ENCODE assay signal across 8 cellular contexts in the genomic region with DNA sequence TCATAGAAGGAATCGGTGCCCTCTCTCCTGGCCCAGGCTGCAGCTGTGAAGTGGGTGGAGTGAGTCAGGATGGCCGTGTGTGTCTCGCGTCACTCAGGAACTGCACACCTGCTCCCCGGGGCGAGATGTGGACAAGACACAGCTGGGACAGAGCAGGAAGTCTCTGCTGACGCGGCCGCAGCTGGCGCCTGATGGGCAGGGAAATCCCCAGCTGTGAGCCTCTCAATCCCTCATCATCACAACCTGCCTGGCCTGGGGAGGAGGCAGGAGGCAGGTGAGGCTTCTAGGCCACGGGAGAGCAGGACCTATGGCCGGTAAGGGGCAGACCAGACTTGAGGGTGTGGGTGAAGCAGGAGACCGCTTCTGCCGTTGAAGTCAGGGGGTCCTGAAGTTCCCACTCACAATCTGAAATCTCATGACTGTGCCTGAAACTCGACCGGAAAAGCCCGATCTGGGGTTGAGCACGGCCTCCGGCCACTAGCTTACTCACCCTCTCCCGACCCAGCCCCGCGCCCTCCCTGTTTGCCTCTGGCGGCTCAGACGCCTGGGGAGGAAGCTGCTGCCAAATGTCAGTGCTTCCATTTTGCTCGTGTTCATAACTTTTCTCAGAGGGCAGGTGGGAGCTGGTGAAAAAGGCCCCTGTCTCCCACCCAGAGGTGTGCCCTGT. TPM values are rescaled to one million over a fixed set of nuclear protein-coding genes. Genes with fewer than 3 reads are reported as not detected.
A peak's percentile ranks its signal among the peaks of the same experiment; 100 is the strongest.
DNase-seq lines count a peak whose midpoint lies in the region; ATAC-seq, FAIRE-seq and TF ChIP-seq lines count a peak whose summit lies in the region.

No MANE protein-coding gene starts in this region.

- 75% methylated on average over 25 of the region's 25 CpGs for WGBS in smooth muscle cell (ENCODE audit: low lambda C conversion rate)

- peak overlapping the region; percentile 33 for H3K27ac ChIP-seq in duodenal mucosa (ENCODE audit: low read depth, low read length)
- peak overlapping the region; percentile 66 for H3K27ac ChIP-seq in smooth muscle cell (ENCODE audit: low read depth)

- peaks cover 11% of the 10 kb centered on the region for H3K4me1 Mint-ChIP-seq in T-helper 2 cell treated with Interferon-gamma antibody and Interleukin-4, amounts not matched to agents 5 μg/mL and 100 μg/mL, for 36 hours (ENCODE audit: low read depth)

- no peaks in the 10 kb centered on the region for H3K9me3 Mint-ChIP-seq in T-helper 2 cell treated with Interferon-gamma antibody and Interleukin-4, amounts not matched to agents 5 μg/mL and 100 μg/mL, for 36 hours

- no peaks in the 10 kb centered on the region for H3K79me2 ChIP-seq in smooth muscle cell (ENCODE audit: low read depth)

- H3K9me3 ChIP-seq in duodenal mucosa (ENCODE audit: control insufficient read depth in 1 of 2, low read length in 2 of 2) (no peaks in the 10 kb centered on the region), smooth muscle cell (replicated peaks; ENCODE audit: low read depth) (no peaks in the 10 kb centered on the region)

- H3K4me2 ChIP-seq in smooth muscle cell: no peak overlapping the region

- H3K4me1 ChIP-seq in duodenal mucosa (ENCODE audit: control insufficient read depth in 1 of 2, insufficient read depth in 2 of 2, low read length in 2 of 2): peaks cover 23 to 31% of the 10 kb centered on the region in 2 donors
- no peaks in the 10 kb centered on the region for H3K4me1 ChIP-seq in smooth muscle cell (ENCODE audit: low read depth)

- no peak overlapping the region for H3K4me3 Mint-ChIP-seq in T-helper 2 cell treated with Interferon-gamma antibody and Interleukin-4, amounts not matched to agents 5 μg/mL and 100 μg/mL, for 36 hours

- H3K4me3 ChIP-seq in duodenal mucosa (ENCODE audit: low read depth in 1 of 2, low read length in 2 of 2): peak overlapping the region in 1 of 2 donors; percentile 36
- H3K4me3 ChIP-seq in smooth muscle cell: no peak overlapping the region

- peak; percentile 72 for ATAC-seq in HG03097 (IDR thresholded peaks at IDR 0.05; ENCODE audit: low FRiP score, unreplicated experiment)

- no peaks in the 10 kb centered on the region for H3K36me3 Mint-ChIP-seq in T-helper 2 cell treated with Interferon-gamma antibody and Interleukin-4, amounts not matched to agents 5 μg/mL and 100 μg/mL, for 36 hours (ENCODE audit: low read depth)

- H3K9ac ChIP-seq in duodenal mucosa (ENCODE audit: low read depth in 1 of 2, low read length in 2 of 2) (peak overlapping the region in 1 of 2 donors; percentile 38), smooth muscle cell (ENCODE audit: low read depth) (peak overlapping the region; percentile 18)

- H4K20me1 ChIP-seq in smooth muscle cell (ENCODE audit: low read depth): no peaks in the 10 kb centered on the region

- H3K36me3 ChIP-seq in duodenal mucosa (ENCODE audit: control insufficient read depth in 1 of 2, insufficient read depth in 2 of 2, low read length in 2 of 2) (no peaks in the 10 kb centered on the region), smooth muscle cell (ENCODE audit: low read depth) (no peaks in the 10 kb centered on the region)

- H3K27ac Mint-ChIP-seq in T-helper 2 cell treated with Interferon-gamma antibody and Interleukin-4, amounts not matched to agents 5 μg/mL and 100 μg/mL, for 36 hours: peak overlapping the region; percentile 76

- peak; percentile 48 for DNase-seq in stimulated activated naive CD4-positive, alpha-beta T cell treated with Interleukin-2 at 50 U/mL for 16 hours (lab: John Stamatoyannopoulos, UW)
- DNase-seq in stimulated activated naive CD4-positive, alpha-beta T cell (lab: John Stamatoyannopoulos, UW): no peak
- peak; percentile 59 for DNase-seq in T-helper 2 cell treated with Interferon-gamma antibody and Interleukin-4, amounts not matched to agents 5 μg/mL and 100 μg/mL, for 36 hours (ENCODE audit: low spot score)
- no peak for DNase-seq in smooth muscle cell (lab: John Stamatoyannopoulos, UW; ENCODE audit: unreplicated experiment)
- no peak for DNase-seq in frontal cortex (ENCODE audit: low spot score in 2 of 2)
- no peak for DNase-seq in effector CD8-positive, alpha-beta T cell (lab: John Stamatoyannopoulos, UW)

- no peak for FAIRE-seq in frontal cortex (lab: Jason Lieb, UNC)

- H3K27me3 ChIP-seq in duodenal mucosa (ENCODE audit: control insufficient read depth in 1 of 2, insufficient read depth in 2 of 2, low read length in 2 of 2) (no peaks in the 10 kb centered on the region), smooth muscle cell (ENCODE audit: low read depth) (no peaks in the 10 kb centered on the region)

- H2AFZ ChIP-seq in smooth muscle cell (ENCODE audit: low read depth): no peak overlapping the region

- no peaks in the 10 kb centered on the region for H3K27me3 Mint-ChIP-seq in T-helper 2 cell treated with Interferon-gamma antibody and Interleukin-4, amounts not matched to agents 5 μg/mL and 100 μg/mL, for 36 hours (ENCODE audit: low read depth)

- no peak for TF ChIP-seq CTCF in smooth muscle cell (IDR thresholded peaks at IDR 0.05; ENCODE audit: borderline replicate concordance, insufficient read depth, poor library complexity, severe bottlenecking)

- H3F3A ChIP-seq in smooth muscle cell (ENCODE audit: low read depth): no peaks in the 10 kb centered on the region

RNA-seq across cellular contexts. Expression of a gene that starts 1.1 kb away (rescaled TPM):
- 2.3 and 6.4 TPM in 2 replicates for total RNA-seq in smooth muscle cell
- 0.53 and 2.7 TPM in 2 replicates for polyA plus RNA-seq in smooth muscle cell
- 0.82 TPM for total RNA-seq in frontal cortex

RNA-seq across cellular contexts. Expression of a gene that starts 50.5 kb away (rescaled TPM):
- total RNA-seq in smooth muscle cell: 0.99 and 2.2 TPM in 2 replicates
- 0.90 and 2.8 TPM in 2 replicates for polyA plus RNA-seq in smooth muscle cell
- total RNA-seq in frontal cortex: 4.5 TPM

Comparison
In these comparisons a context has a peak if more than half of its experiments do, and no peak if none do; other contexts are left out.
1. DNase-seq: peak in stimulated activated naive CD4-positive, alpha-beta T cell treated with Interleukin-2 at 50 U/mL for 16 hours (single experiment) and T-helper 2 cell treated with Interferon-gamma antibody and Interleukin-4, amounts not matched to agents 5 μg/mL and 100 μg/mL, for 36 hours (single experiment); none in stimulated activated naive CD4-positive, alpha-beta T cell (0 of 6), smooth muscle cell (single experiment), frontal cortex (0 of 2) and effector CD8-positive, alpha-beta T cell (single experiment).